ENCODE assay signal across 1 cellular context in genomic region chr16:11377156-11377555, GRCh38.
TF ChIP-seq lines count a peak whose summit lies in the region.

No MANE protein-coding gene starts in this region.

TF ChIP-seq in HepG2, 621 proteins besides CTCF, POLR2A, EP300 and RAD21:
- TF ChIP-seq ZHX2 (IDR thresholded peaks at IDR 0.05; ENCODE audit: low read depth) (no peak), ZHX2 (CRISPR knock-in tag; IDR thresholded peaks at IDR 0.05; ENCODE audit: borderline replicate concordance) (no peak), BCLAF1 (IDR thresholded peaks at IDR 0.05) (no peak), PCBP1 (IDR thresholded peaks at IDR 0.05; ENCODE audit: borderline replicate concordance, low read depth, low read length) (no peak), DBP (CRISPR knock-in tag; IDR thresholded peaks at IDR 0.05; ENCODE audit: not compliant biosample characterization) (no peak), ZNF800 (CRISPR knock-in tag; IDR thresholded peaks at IDR 0.05) (no peak), SP5 (CRISPR knock-in tag; IDR thresholded peaks at IDR 0.05; ENCODE audit: borderline replicate concordance, low read depth) (no peak), PRDM4 (CRISPR knock-in tag; IDR thresholded peaks at IDR 0.05; ENCODE audit: borderline replicate concordance) (no peak), ZNF646 (CRISPR knock-in tag; IDR thresholded peaks at IDR 0.05) (no peak), JARID2 (CRISPR knock-in tag; IDR thresholded peaks at IDR 0.05; ENCODE audit: insufficient replicate concordance) (no peak), CEBPG (CRISPR knock-in tag; IDR thresholded peaks at IDR 0.05) (no peak), TRAFD1 (CRISPR knock-in tag; IDR thresholded peaks at IDR 0.05; ENCODE audit: borderline replicate concordance) (no peak)
TF ChIP-seq in HepG2: peak in this region for 0.
